ENCODE assay signal across 1 cellular context in the genomic region with DNA sequence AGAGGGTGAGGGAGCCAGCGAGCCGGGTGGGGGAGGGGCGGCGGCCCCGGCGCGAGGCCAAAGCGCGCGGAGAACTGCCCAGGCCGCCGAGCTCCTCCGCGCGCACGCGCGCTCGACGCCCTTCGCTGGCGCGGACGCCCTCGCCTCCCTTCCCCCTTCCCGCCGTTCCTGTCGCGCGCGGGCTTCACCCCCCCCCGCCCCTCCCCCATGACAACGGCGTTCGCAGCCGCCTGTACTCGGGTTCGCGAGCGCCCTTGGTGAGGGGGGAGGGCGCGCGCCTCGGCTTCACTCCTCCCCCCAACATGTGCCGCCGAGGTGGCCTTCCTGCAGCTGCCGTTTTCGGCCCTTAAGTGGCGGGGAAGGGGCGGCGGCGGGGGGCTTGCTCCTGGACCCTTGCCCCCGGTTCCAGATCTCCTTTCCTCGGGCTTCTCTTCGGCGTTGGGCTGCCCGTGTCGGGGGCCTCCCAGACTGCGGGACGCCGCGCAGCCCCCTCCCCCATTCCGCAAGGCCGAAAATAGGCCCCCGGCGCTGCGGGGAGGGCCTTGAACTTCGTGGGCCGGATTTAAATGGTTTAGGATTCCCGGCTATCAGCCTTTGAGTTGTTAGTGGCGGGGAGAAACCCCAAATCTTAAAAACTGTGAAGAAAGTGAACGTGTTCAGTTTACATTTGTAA.
TF ChIP-seq lines count a peak whose summit lies in the region.

No MANE protein-coding gene starts in this region.

TF ChIP-seq in HepG2, 621 proteins besides CTCF, POLR2A, EP300 and RAD21 (continued from another document and continues in another):
- TF ChIP-seq SRSF4 (IDR thresholded peaks at IDR 0.05; ENCODE audit: low read depth, low read length, poor library complexity, severe bottlenecking), result no peak
- no peak for TF ChIP-seq HES4 (CRISPR knock-in tag; IDR thresholded peaks at IDR 0.05; ENCODE audit: borderline replicate concordance)
- 0 out of 2 replicates have a peak, but pooled peaks have one; percentile 9 for TF ChIP-seq AKAP8 (CRISPR knock-in tag; IDR thresholded peaks at IDR 0.05)
- TF ChIP-seq HNRNPLL (IDR thresholded peaks at IDR 0.05; ENCODE audit: low read depth, low read length, poor library complexity, severe bottlenecking), result no peak
- TF ChIP-seq, protein P1, sequence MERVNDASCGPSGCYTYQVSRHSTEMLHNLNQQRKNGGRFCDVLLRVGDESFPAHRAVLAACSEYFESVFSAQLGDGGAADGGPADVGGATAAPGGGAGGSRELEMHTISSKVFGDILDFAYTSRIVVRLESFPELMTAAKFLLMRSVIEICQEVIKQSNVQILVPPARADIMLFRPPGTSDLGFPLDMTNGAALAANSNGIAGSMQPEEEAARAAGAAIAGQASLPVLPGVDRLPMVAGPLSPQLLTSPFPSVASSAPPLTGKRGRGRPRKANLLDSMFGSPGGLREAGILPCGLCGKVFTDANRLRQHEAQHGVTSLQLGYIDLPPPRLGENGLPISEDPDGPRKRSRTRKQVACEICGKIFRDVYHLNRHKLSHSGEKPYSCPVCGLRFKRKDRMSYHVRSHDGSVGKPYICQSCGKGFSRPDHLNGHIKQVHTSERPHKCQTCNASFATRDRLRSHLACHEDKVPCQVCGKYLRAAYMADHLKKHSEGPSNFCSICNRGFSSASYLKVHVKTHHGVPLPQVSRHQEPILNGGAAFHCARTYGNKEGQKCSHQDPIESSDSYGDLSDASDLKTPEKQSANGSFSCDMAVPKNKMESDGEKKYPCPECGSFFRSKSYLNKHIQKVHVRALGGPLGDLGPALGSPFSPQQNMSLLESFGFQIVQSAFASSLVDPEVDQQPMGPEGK (CRISPR knock-in tag; IDR thresholded peaks at IDR 0.05), result peak; percentile 92
- TF ChIP-seq FOXA3 (CRISPR knock-in tag; IDR thresholded peaks at IDR 0.05), result no peak
- no peak for TF ChIP-seq ZNF224 (CRISPR knock-in tag; IDR thresholded peaks at IDR 0.05)
- TF ChIP-seq, protein P2, sequence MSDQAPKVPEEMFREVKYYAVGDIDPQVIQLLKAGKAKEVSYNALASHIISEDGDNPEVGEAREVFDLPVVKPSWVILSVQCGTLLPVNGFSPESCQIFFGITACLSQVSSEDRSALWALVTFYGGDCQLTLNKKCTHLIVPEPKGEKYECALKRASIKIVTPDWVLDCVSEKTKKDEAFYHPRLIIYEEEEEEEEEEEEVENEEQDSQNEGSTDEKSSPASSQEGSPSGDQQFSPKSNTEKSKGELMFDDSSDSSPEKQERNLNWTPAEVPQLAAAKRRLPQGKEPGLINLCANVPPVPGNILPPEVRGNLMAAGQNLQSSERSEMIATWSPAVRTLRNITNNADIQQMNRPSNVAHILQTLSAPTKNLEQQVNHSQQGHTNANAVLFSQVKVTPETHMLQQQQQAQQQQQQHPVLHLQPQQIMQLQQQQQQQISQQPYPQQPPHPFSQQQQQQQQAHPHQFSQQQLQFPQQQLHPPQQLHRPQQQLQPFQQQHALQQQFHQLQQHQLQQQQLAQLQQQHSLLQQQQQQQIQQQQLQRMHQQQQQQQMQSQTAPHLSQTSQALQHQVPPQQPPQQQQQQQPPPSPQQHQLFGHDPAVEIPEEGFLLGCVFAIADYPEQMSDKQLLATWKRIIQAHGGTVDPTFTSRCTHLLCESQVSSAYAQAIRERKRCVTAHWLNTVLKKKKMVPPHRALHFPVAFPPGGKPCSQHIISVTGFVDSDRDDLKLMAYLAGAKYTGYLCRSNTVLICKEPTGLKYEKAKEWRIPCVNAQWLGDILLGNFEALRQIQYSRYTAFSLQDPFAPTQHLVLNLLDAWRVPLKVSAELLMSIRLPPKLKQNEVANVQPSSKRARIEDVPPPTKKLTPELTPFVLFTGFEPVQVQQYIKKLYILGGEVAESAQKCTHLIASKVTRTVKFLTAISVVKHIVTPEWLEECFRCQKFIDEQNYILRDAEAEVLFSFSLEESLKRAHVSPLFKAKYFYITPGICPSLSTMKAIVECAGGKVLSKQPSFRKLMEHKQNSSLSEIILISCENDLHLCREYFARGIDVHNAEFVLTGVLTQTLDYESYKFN (CRISPR knock-in tag; conservative IDR thresholded peaks at IDR 0.05), result peak; percentile 46; the same call in 1 of the 2 replicates
- TF ChIP-seq HNRNPH1 (optimal IDR thresholded peaks at IDR 0.05; ENCODE audit: low read depth, low read length), result no peak
- no peak for TF ChIP-seq ZNF556 (CRISPR knock-in tag; IDR thresholded peaks at IDR 0.05; ENCODE audit: borderline replicate concordance)
- no peak for TF ChIP-seq KLF6 (CRISPR knock-in tag; IDR thresholded peaks at IDR 0.05)
- no peak for TF ChIP-seq ZSCAN31 (CRISPR knock-in tag; IDR thresholded peaks at IDR 0.05; ENCODE audit: low read depth)
- TF ChIP-seq CCAR2 (optimal IDR thresholded peaks at IDR 0.05; ENCODE audit: low read depth, low read length), result no peak
- TF ChIP-seq MIER2 (CRISPR knock-in tag; IDR thresholded peaks at IDR 0.05), result no peak
- TF ChIP-seq RARG (CRISPR knock-in tag; IDR thresholded peaks at IDR 0.05; ENCODE audit: low read depth), result no peak
- no peak for TF ChIP-seq ZNF430 (CRISPR knock-in tag; IDR thresholded peaks at IDR 0.05)
- TF ChIP-seq RELA (CRISPR knock-in tag; IDR thresholded peaks at IDR 0.05), result no peak
- no peak for TF ChIP-seq NR2C2 (CRISPR knock-in tag; IDR thresholded peaks at IDR 0.05; ENCODE audit: borderline replicate concordance)
- no peak for TF ChIP-seq HCFC1 (IDR thresholded peaks at IDR 0.05; ENCODE audit: low read depth, low read length)
- no peak for TF ChIP-seq RNF2 (conservative IDR thresholded peaks at IDR 0.05; ENCODE audit: low read depth)
- TF ChIP-seq ZNF441 (CRISPR knock-in tag; IDR thresholded peaks at IDR 0.05; ENCODE audit: borderline replicate concordance), result no peak; the same call in none of the 2 replicates
- TF ChIP-seq SATB2 (CRISPR knock-in tag; IDR thresholded peaks at IDR 0.05), result no peak
- TF ChIP-seq, protein P3, sequence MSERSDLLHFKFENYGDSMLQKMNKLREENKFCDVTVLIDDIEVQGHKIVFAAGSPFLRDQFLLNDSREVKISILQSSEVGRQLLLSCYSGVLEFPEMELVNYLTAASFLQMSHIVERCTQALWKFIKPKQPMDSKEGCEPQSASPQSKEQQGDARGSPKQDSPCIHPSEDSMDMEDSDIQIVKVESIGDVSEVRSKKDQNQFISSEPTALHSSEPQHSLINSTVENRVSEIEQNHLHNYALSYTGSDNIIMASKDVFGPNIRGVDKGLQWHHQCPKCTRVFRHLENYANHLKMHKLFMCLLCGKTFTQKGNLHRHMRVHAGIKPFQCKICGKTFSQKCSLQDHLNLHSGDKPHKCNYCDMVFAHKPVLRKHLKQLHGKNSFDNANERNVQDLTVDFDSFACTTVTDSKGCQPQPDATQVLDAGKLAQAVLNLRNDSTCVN (CRISPR knock-in tag; IDR thresholded peaks at IDR 0.05; ENCODE audit: borderline replicate concordance), result no peak
- peak; percentile 5 for TF ChIP-seq PRPF4 (IDR thresholded peaks at IDR 0.05; ENCODE audit: low read depth, low read length, poor library complexity, severe bottlenecking)
- TF ChIP-seq IKZF1 (IDR thresholded peaks at IDR 0.05), result no peak
- TF ChIP-seq FOXK1 (CRISPR knock-in tag; IDR thresholded peaks at IDR 0.05; ENCODE audit: borderline replicate concordance, low read depth), result no peak
- TF ChIP-seq HNRNPL (IDR thresholded peaks at IDR 0.05; ENCODE audit: low read depth, low read length), result 0 out of 2 replicates have a peak, but pooled peaks have one; percentile 23
- TF ChIP-seq ARNTL (CRISPR knock-in tag; IDR thresholded peaks at IDR 0.05), result 0 out of 2 replicates have a peak, but pooled peaks have one; percentile 20
- TF ChIP-seq, protein P4, sequence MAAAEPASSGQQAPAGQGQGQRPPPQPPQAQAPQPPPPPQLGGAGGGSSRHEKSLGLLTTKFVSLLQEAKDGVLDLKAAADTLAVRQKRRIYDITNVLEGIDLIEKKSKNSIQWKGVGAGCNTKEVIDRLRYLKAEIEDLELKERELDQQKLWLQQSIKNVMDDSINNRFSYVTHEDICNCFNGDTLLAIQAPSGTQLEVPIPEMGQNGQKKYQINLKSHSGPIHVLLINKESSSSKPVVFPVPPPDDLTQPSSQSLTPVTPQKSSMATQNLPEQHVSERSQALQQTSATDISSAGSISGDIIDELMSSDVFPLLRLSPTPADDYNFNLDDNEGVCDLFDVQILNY (CRISPR knock-in tag; conservative IDR thresholded peaks at IDR 0.05), result no peak
- TF ChIP-seq MTA3 (CRISPR knock-in tag; IDR thresholded peaks at IDR 0.05), result no peak
- TF ChIP-seq TEAD3 (CRISPR knock-in tag; optimal IDR thresholded peaks at IDR 0.05; ENCODE audit: borderline replicate concordance), result no peak
- no peak for TF ChIP-seq TP53 (CRISPR knock-in tag; conservative IDR thresholded peaks at IDR 0.05)
- TF ChIP-seq TCF12 (IDR thresholded peaks at IDR 0.05), result no peak
- no peak for TF ChIP-seq TCF12 (CRISPR knock-in tag; IDR thresholded peaks at IDR 0.05)
- TF ChIP-seq, protein P5, sequence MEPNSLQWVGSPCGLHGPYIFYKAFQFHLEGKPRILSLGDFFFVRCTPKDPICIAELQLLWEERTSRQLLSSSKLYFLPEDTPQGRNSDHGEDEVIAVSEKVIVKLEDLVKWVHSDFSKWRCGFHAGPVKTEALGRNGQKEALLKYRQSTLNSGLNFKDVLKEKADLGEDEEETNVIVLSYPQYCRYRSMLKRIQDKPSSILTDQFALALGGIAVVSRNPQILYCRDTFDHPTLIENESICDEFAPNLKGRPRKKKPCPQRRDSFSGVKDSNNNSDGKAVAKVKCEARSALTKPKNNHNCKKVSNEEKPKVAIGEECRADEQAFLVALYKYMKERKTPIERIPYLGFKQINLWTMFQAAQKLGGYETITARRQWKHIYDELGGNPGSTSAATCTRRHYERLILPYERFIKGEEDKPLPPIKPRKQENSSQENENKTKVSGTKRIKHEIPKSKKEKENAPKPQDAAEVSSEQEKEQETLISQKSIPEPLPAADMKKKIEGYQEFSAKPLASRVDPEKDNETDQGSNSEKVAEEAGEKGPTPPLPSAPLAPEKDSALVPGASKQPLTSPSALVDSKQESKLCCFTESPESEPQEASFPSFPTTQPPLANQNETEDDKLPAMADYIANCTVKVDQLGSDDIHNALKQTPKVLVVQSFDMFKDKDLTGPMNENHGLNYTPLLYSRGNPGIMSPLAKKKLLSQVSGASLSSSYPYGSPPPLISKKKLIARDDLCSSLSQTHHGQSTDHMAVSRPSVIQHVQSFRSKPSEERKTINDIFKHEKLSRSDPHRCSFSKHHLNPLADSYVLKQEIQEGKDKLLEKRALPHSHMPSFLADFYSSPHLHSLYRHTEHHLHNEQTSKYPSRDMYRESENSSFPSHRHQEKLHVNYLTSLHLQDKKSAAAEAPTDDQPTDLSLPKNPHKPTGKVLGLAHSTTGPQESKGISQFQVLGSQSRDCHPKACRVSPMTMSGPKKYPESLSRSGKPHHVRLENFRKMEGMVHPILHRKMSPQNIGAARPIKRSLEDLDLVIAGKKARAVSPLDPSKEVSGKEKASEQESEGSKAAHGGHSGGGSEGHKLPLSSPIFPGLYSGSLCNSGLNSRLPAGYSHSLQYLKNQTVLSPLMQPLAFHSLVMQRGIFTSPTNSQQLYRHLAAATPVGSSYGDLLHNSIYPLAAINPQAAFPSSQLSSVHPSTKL (CRISPR knock-in tag; IDR thresholded peaks at IDR 0.05), result no peak
- no peak for TF ChIP-seq ZNF30 (CRISPR knock-in tag; IDR thresholded peaks at IDR 0.05)
- no peak for TF ChIP-seq ZNF292 (CRISPR knock-in tag; IDR thresholded peaks at IDR 0.05; ENCODE audit: borderline replicate concordance, low read depth)
- TF ChIP-seq MIXL1 (CRISPR knock-in tag; IDR thresholded peaks at IDR 0.05), result no peak
- TF ChIP-seq, protein P6, sequence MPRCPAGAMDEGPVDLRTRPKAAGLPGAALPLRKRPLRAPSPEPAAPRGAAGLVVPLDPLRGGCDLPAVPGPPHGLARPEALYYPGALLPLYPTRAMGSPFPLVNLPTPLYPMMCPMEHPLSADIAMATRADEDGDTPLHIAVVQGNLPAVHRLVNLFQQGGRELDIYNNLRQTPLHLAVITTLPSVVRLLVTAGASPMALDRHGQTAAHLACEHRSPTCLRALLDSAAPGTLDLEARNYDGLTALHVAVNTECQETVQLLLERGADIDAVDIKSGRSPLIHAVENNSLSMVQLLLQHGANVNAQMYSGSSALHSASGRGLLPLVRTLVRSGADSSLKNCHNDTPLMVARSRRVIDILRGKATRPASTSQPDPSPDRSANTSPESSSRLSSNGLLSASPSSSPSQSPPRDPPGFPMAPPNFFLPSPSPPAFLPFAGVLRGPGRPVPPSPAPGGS (CRISPR knock-in tag; IDR thresholded peaks at IDR 0.05), result no peak
- no peak for TF ChIP-seq PCBP1 (IDR thresholded peaks at IDR 0.05; ENCODE audit: borderline replicate concordance, low read depth, low read length)
- no peak for TF ChIP-seq ZNF251 (CRISPR knock-in tag; IDR thresholded peaks at IDR 0.05)
- TF ChIP-seq, protein P7, sequence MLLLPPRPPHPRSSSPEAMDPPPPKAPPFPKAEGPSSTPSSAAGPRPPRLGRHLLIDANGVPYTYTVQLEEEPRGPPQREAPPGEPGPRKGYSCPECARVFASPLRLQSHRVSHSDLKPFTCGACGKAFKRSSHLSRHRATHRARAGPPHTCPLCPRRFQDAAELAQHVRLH (CRISPR knock-in tag; IDR thresholded peaks at IDR 0.05; ENCODE audit: borderline replicate concordance, low read depth), result no peak
- no peak for TF ChIP-seq ZBTB42 (CRISPR knock-in tag; IDR thresholded peaks at IDR 0.05)
- no peak for TF ChIP-seq KAT8 (CRISPR knock-in tag; IDR thresholded peaks at IDR 0.05)
- TF ChIP-seq, protein P8, sequence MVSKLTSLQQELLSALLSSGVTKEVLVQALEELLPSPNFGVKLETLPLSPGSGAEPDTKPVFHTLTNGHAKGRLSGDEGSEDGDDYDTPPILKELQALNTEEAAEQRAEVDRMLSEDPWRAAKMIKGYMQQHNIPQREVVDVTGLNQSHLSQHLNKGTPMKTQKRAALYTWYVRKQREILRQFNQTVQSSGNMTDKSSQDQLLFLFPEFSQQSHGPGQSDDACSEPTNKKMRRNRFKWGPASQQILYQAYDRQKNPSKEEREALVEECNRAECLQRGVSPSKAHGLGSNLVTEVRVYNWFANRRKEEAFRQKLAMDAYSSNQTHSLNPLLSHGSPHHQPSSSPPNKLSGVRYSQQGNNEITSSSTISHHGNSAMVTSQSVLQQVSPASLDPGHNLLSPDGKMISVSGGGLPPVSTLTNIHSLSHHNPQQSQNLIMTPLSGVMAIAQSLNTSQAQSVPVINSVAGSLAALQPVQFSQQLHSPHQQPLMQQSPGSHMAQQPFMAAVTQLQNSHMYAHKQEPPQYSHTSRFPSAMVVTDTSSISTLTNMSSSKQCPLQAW (CRISPR knock-in tag; IDR thresholded peaks at IDR 0.05), result no peak
- TF ChIP-seq, protein P9, sequence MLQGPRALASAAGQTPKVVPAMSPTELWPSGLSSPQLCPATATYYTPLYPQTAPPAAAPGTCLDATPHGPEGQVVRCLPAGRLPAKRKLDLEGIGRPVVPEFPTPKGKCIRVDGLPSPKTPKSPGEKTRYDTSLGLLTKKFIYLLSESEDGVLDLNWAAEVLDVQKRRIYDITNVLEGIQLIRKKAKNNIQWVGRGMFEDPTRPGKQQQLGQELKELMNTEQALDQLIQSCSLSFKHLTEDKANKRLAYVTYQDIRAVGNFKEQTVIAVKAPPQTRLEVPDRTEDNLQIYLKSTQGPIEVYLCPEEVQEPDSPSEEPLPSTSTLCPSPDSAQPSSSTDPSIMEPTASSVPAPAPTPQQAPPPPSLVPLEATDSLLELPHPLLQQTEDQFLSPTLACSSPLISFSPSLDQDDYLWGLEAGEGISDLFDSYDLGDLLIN (CRISPR knock-in tag; IDR thresholded peaks at IDR 0.05; ENCODE audit: borderline replicate concordance), result no peak
- no peak for TF ChIP-seq SMAD9 (CRISPR knock-in tag; IDR thresholded peaks at IDR 0.05)
- no peak for TF ChIP-seq KLF12 (CRISPR knock-in tag; IDR thresholded peaks at IDR 0.05; ENCODE audit: borderline replicate concordance)
